8 cellular contexts compared by ENCODE assay signal in genomic region chr11:16788141-16789060, GRCh38. TPM values are rescaled to one million over a fixed set of nuclear protein-coding genes. Genes with fewer than 3 reads are reported as not detected.
DNase-seq lines count a peak whose midpoint lies in the region; ATAC-seq and TF ChIP-seq lines count a peak whose summit lies in the region.

No MANE protein-coding gene starts in this region.

- H3K27me3 Mint-ChIP-seq in activated naive CD8-positive, alpha-beta T cell treated with anti-CD3 and anti-CD28 coated beads for 36 hours: no peaks in the 10 kb centered on the region

- no peaks in the 10 kb centered on the region for H3K9me3 Mint-ChIP-seq in activated naive CD8-positive, alpha-beta T cell treated with anti-CD3 and anti-CD28 coated beads for 36 hours

- ATAC-seq in GM21576 (IDR thresholded peaks at IDR 0.05; ENCODE audit: unreplicated experiment) (peak; percentile 61), Right ventricle myocardium superior (ENCODE audit: poor library complexity) (peak; percentile 70), psoas muscle (peak; percentile 80 to 85 (median 82)), aorta (ENCODE audit: low FRiP score) (peak; percentile 54)

- H3K9me3 ChIP-seq in psoas muscle: no peaks in the 10 kb centered on the region
- no peaks in the 10 kb centered on the region for H3K9me3 ChIP-seq in aorta (ENCODE audit: control insufficient read depth, low read length)

- H3K4me3 Mint-ChIP-seq in activated naive CD8-positive, alpha-beta T cell treated with anti-CD3 and anti-CD28 coated beads for 36 hours: no peak overlapping the region

- H3K4me1 Mint-ChIP-seq in activated naive CD8-positive, alpha-beta T cell treated with anti-CD3 and anti-CD28 coated beads for 36 hours: peaks cover 10% of the 10 kb centered on the region

- intact Hi-C loops in Right ventricle myocardium superior (cut with DNase I): loop anchor here (5.0 to 10.0 kb wide), 2 partner anchors 96 to 274 kb away; no protein-coding TSS in a partner anchor
- intact Hi-C loops in psoas muscle (cut with DNase I): loop anchor here (2.0 to 10.0 kb wide), 4 partner anchors 94 to 276 kb away; no protein-coding TSS in a partner anchor
- intact Hi-C loops in aorta (cut with DNase I): loop anchor here (5.0 kb wide), 3 partner anchors 34 to 274 kb away; no protein-coding TSS in a partner anchor

- H3K27ac Mint-ChIP-seq in activated naive CD8-positive, alpha-beta T cell treated with anti-CD3 and anti-CD28 coated beads for 36 hours: no peak overlapping the region

- H3K27me3 ChIP-seq in psoas muscle (ENCODE audit: insufficient read depth in 3 of 3, low read length in 2 of 3): no peaks in the 10 kb centered on the region
- no peaks in the 10 kb centered on the region for H3K27me3 ChIP-seq in aorta (ENCODE audit: control insufficient read depth in 1 of 2, insufficient read depth in 2 of 2, low read length in 1 of 2)

- WGBS in psoas muscle, 3 donors: 62 to 70% (median 68%) methylated on average over 17 of the region's 17 CpGs
- 57 to 59% methylated on average over 17 of the region's 17 CpGs for WGBS in aorta, 2 donors

- TF ChIP-seq CTCF in psoas muscle (IDR thresholded peaks at IDR 0.05): peak; percentile 97

- no peak overlapping the region for H3K4me3 ChIP-seq in psoas muscle
- no peak overlapping the region for H3K4me3 ChIP-seq in aorta (ENCODE audit: low read length in 2 of 2)

- in situ Hi-C loops in SK-MEL-5 (cut with HindIII; ENCODE audit: low pct_unique_long_range_greater_than_20kb, low sequenced_read_pairs): no loop called here

- peaks cover 12% of the 10 kb centered on the region for H3K4me1 ChIP-seq in psoas muscle
- peaks cover 0 to 5% of the 10 kb centered on the region in 2 donors for H3K4me1 ChIP-seq in aorta (ENCODE audit: control insufficient read depth in 1 of 2, insufficient read depth in 2 of 2, low read length in 2 of 2)

- no peaks in the 10 kb centered on the region for H3K36me3 Mint-ChIP-seq in activated naive CD8-positive, alpha-beta T cell treated with anti-CD3 and anti-CD28 coated beads for 36 hours

- DNase-seq in DMS53 (lab: John Stamatoyannopoulos, UW) (peak; percentile 70), LoVo (ENCODE audit: low spot score) (peak; percentile 50), SK-MEL-5 (ENCODE audit: low read depth, low spot score) (peak; percentile 65), Right ventricle myocardium superior (peak; percentile 87), psoas muscle (peak; percentile 68 to 76), aorta (peak; percentile 80 to 89)
- DNase-seq in activated naive CD8-positive, alpha-beta T cell treated with anti-CD3 and anti-CD28 coated beads for 36 hours: peak; percentile 40

- H3K36me3 ChIP-seq in psoas muscle (ENCODE audit: insufficient read depth in 1 of 2, low read depth in 1 of 2): no peaks in the 10 kb centered on the region
- H3K36me3 ChIP-seq in aorta (ENCODE audit: control insufficient read depth in 1 of 2, insufficient read depth in 2 of 2, low read length in 1 of 2): no peaks in the 10 kb centered on the region

- no peak overlapping the region for H3K27ac ChIP-seq in psoas muscle
- peak overlapping the region in 1 of 2 donors; percentile 41 for H3K27ac ChIP-seq in aorta (ENCODE audit: low read depth in 1 of 2, low read length in 2 of 2)

RNA-seq across cellular contexts. Expression of gene C11orf58, which starts 50.0 kb away (rescaled TPM):
- total RNA-seq in SK-MEL-5 (2014; rRNA removed; shearing (Covaris generic)): 152 and 155 TPM in 2 replicates
- polyA plus RNA-seq in SK-MEL-5 (2015; cell fraction: cytosol; rRNA removed): 101 and 102 TPM in 2 replicates
- polyA plus RNA-seq in SK-MEL-5 (2015; cell fraction: nucleus; rRNA removed): 91.3 and 114 TPM in 2 replicates
- 100 to 1,000 TPM; 151 to 153 TPM for total RNA-seq in activated naive CD8-positive, alpha-beta T cell treated with anti-CD3 and anti-CD28 coated beads for 36 hours
- total RNA-seq in Right ventricle myocardium superior (110 TPM), psoas muscle (100 to 1,000 TPM in 2 of 4 donors, 10 to 100 TPM in 2; 82.6 to 150 (median 102) TPM), aorta (100 to 1,000 TPM in 1 of 2 donors, 10 to 100 TPM in 1; 97.9 to 118 TPM)
- polyA plus RNA-seq in psoas muscle (100 to 1,000 TPM in 1 of 3 donors, 10 to 100 TPM in 2; 80.7 to 218 (median 83.0) TPM), aorta (100 to 1,000 TPM; 133 to 204 TPM)
